10 cellular contexts compared by ENCODE assay signal in genomic region chr1:17207046-17207445, GRCh38. TPM values are rescaled to one million over a fixed set of nuclear protein-coding genes. Genes with fewer than 3 reads are reported as not detected.
A peak's percentile ranks its signal among the peaks of the same experiment; 100 is the strongest.
DNase-seq lines count a peak whose midpoint lies in the region; ATAC-seq and TF ChIP-seq lines count a peak whose summit lies in the region.
"Had no signal": no experiment of that assay in that cellular context is flagged by ENCODE, and none has a peak within 500 bp of the region (broad histone marks: within the 10 kb centered on the region; RNA-seq: fewer than 3 reads in every experiment).

No MANE protein-coding gene starts in this region.

- peak; percentile 63 for DNase-seq in DMS53 (lab: John Stamatoyannopoulos, UW)
- peak; percentile 74 for DNase-seq in lower lobe of right lung
- no peak for DNase-seq in cortex of kidney (lab: John Stamatoyannopoulos, UW)
- DNase-seq in activated naive CD4-positive, alpha-beta T cell treated with Interleukin-2 at 50 U/mL for 16 hours = no peak
- DNase-seq: activated CD4-positive, alpha-beta T cell treated with anti-CD3 and anti-CD28 coated beads, Interleukin-2, amount 50 U/mL, for 1 hour had no signal

- H3K27ac ChIP-seq in OCI-LY3 (ENCODE audit: low read length) = peak overlapping the region; percentile 53
- no peak overlapping the region for H3K27ac ChIP-seq in lower lobe of right lung
- H3K27ac ChIP-seq: psoas muscle had no signal

- H3K4me3 ChIP-seq in OCI-LY3 (ENCODE audit: low read length) (peak overlapping the region; percentile 29; the same call in 1 of the 2 replicates), lower lobe of right lung (no peak overlapping the region)
- H3K4me3 ChIP-seq: psoas muscle had no signal

- no peaks in the 10 kb centered on the region for H3K9me3 ChIP-seq in OCI-LY3 (ENCODE audit: insufficient read depth, low read length)
- no peaks in the 10 kb centered on the region for H3K9me3 ChIP-seq in lower lobe of right lung
- H3K9me3 ChIP-seq: psoas muscle had no signal

- intact Hi-C loops in lower lobe of right lung (cut with DNase I) = no loop called here

- H3K79me2 ChIP-seq in OCI-LY3 (ENCODE audit: low read length) = no peaks in the 10 kb centered on the region

- no peak overlapping the region for H2AFZ ChIP-seq in OCI-LY3 (ENCODE audit: low read depth, low read length)

- H3K4me2 ChIP-seq in OCI-LY3 (ENCODE audit: low read length) = peak overlapping the region; percentile 74

- H3K9ac ChIP-seq in OCI-LY3 (ENCODE audit: low read length) = peak overlapping the region; percentile 40; the same call in 1 of the 2 replicates

- no peaks in the 10 kb centered on the region for H3K27me3 ChIP-seq in OCI-LY3 (ENCODE audit: low read depth, low read length)
- H3K27me3 ChIP-seq in lower lobe of right lung (ENCODE audit: low read depth) = peaks cover 11% of the 10 kb centered on the region

- no peaks in the 10 kb centered on the region for H4K20me1 ChIP-seq in OCI-LY3 (ENCODE audit: insufficient read depth, low read length)

- H3K36me3 ChIP-seq in OCI-LY3 (replicated peaks; ENCODE audit: low read depth, low read length) (no peaks in the 10 kb centered on the region), lower lobe of right lung (no peaks in the 10 kb centered on the region)

- H3K4me1 ChIP-seq in OCI-LY3 (ENCODE audit: low read length) (peaks cover 22% of the 10 kb centered on the region), lower lobe of right lung (peaks cover 12% of the 10 kb centered on the region)
- H3K4me1 ChIP-seq: psoas muscle had no signal

- ATAC-seq in GM21576 (IDR thresholded peaks at IDR 0.05; ENCODE audit: unreplicated experiment) = peak; percentile 51
- ATAC-seq in lower lobe of right lung = peak; percentile 65
- ATAC-seq in GM18517 (IDR thresholded peaks at IDR 0.05; ENCODE audit: unreplicated experiment) = no peak
- ATAC-seq in HG02852 (IDR thresholded peaks at IDR 0.05; ENCODE audit: unreplicated experiment) = no peak
- ATAC-seq: psoas muscle had no signal

- no peak for TF ChIP-seq CTCF in OCI-LY3 (IDR thresholded peaks at IDR 0.05; ENCODE audit: low read depth, low read length)
- no peak for TF ChIP-seq CTCF in lower lobe of right lung (IDR thresholded peaks at IDR 0.05)

RNA-seq across cellular contexts. Expression of gene PADI1, which starts 2.1 kb away (rescaled TPM):
- total RNA-seq in lower lobe of right lung = not detected
- total RNA-seq: psoas muscle had no signal

RNA-seq across cellular contexts. Expression of gene PADI3, which starts 41.9 kb away (rescaled TPM):
- not detected for total RNA-seq in lower lobe of right lung

Comparison
In these comparisons a context has a peak if more than half of its experiments do, and no peak if none do; other contexts are left out.
1. DNase-seq: peak in DMS53 (single experiment) and lower lobe of right lung (single experiment); none in cortex of kidney (single experiment) and activated naive CD4-positive, alpha-beta T cell treated with Interleukin-2 at 50 U/mL for 16 hours (single experiment).
2. ATAC-seq: peak in GM21576 (single experiment) and lower lobe of right lung (2 of 2); none in GM18517 (single experiment) and HG02852 (single experiment).